16 cellular contexts compared by ENCODE assay signal in the genomic region with DNA sequence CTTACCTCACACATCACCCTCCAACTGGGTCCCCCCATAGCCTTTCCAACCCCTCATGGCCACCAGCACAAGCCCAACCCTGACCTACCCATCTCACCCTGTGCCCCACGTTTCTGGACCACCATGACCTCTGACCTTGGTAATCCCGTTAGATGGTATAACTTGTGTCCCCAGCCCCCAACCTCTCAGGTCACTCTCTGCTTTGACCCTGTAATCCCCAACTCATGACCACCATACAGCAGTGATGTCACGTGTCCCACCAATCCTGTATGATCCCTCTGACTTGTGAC. TPM values are rescaled to one million over a fixed set of nuclear protein-coding genes. Genes with fewer than 3 reads are reported as not detected.
DNase-seq lines count a peak whose midpoint lies in the region; ATAC-seq, FAIRE-seq and TF ChIP-seq lines count a peak whose summit lies in the region.
"Had no signal": no experiment of that assay in that cellular context is flagged by ENCODE, and none has a peak within 500 bp of the region (broad histone marks: within the 10 kb centered on the region; RNA-seq: fewer than 3 reads in every experiment).

No MANE protein-coding gene starts in this region.

- H3K27ac ChIP-seq in HepG2 (ENCODE audit: extremely low read length, insufficient read depth, low read length): no peak overlapping the region
- H3K27ac ChIP-seq in right lobe of liver: no peak overlapping the region
- no peak overlapping the region for H3K27ac ChIP-seq in neuronal stem cell (replicated peaks; ENCODE audit: low read length)
- H3K27ac ChIP-seq: BLaER1, HL-60 had no signal

- no TSS peak for BruUV-seq in HepG2 (replicated peaks; lab: Mats Ljungman, UMichigan)

- no peak for TF ChIP-seq CTCF in HepG2 (CRISPR knock-in tag; IDR thresholded peaks at IDR 0.05)
- no peak for TF ChIP-seq CTCF in right lobe of liver (IDR thresholded peaks at IDR 0.05)
- TF ChIP-seq CTCF in omental fat pad (IDR thresholded peaks at IDR 0.05): no peak

- no peaks in the 10 kb centered on the region for H3K79me2 ChIP-seq in HepG2 (ENCODE audit: insufficient read depth, low read length)

- no peak overlapping the region for H3K4ac ChIP-seq in neuronal stem cell (ENCODE audit: low read length)

- H3K4me3 Mint-ChIP-seq in central memory CD8-positive, alpha-beta T cell: no peak overlapping the region
- H3K4me3 Mint-ChIP-seq: CD8-positive, alpha-beta memory T cell had no signal

- H3K27me3 Mint-ChIP-seq in central memory CD8-positive, alpha-beta T cell: peaks cover 16% of the 10 kb centered on the region

- H3K4me1 ChIP-seq in HepG2 (ENCODE audit: insufficient read depth, low read length): peaks cover 7% of the 10 kb centered on the region; the same call in 1 of the 2 replicates
- no peaks in the 10 kb centered on the region for H3K4me1 ChIP-seq in right lobe of liver
- H3K4me1 ChIP-seq in neuronal stem cell (ENCODE audit: control insufficient read depth in 2 of 2, insufficient read depth in 1 of 2, low read depth in 1 of 2, low read length in 2 of 2): peaks cover 0 to 6% of the 10 kb centered on the region in 2 donors
- H3K4me1 ChIP-seq: BLaER1 had no signal

- H3K36me3 Mint-ChIP-seq in central memory CD8-positive, alpha-beta T cell (ENCODE audit: insufficient read depth): peaks cover 5% of the 10 kb centered on the region

- H2BK12ac ChIP-seq in neuronal stem cell (ENCODE audit: low read length): no peak overlapping the region

- in situ Hi-C loops in HepG2 (cut with HindIII; ENCODE audit: extremely low pct_ligation_motif_present, low pct_unique_long_range_greater_than_20kb): loop anchor here (10.0 kb wide), 1 partner anchor 144 kb away; no protein-coding TSS in a partner anchor

- no peaks in the 10 kb centered on the region for H4K20me1 ChIP-seq in HepG2 (ENCODE audit: insufficient read depth, low read length)
- H4K20me1 ChIP-seq: BLaER1 had no signal

- H4K91ac ChIP-seq in neuronal stem cell (ENCODE audit: low read depth, low read length, poor library complexity): no peak overlapping the region

- no peaks in the 10 kb centered on the region for H3K79me1 ChIP-seq in neuronal stem cell (ENCODE audit: low read depth, low read length)

- H3K9me3 Mint-ChIP-seq in central memory CD8-positive, alpha-beta T cell: no peaks in the 10 kb centered on the region
- H3K9me3 Mint-ChIP-seq: CD8-positive, alpha-beta memory T cell had no signal

- DNase-seq in HepG2 (ENCODE audit: low spot score) (no peak), right lobe of liver (no peak), neuronal stem cell (ENCODE audit: low spot score) (no peak), T-helper 9 cell (no peak), islet precursor cell (no peak), omental fat pad (ENCODE audit: low spot score) (no peak)
- DNase-seq in central memory CD8-positive, alpha-beta T cell (ENCODE audit: low spot score in 2 of 2): no peak
- DNase-seq: AML-193; CD8-positive, alpha-beta memory T cell; DMS53 had no signal

- H3K36me3 ChIP-seq in HepG2 (replicated peaks in 1 of 2; ENCODE audit: control insufficient read depth in 1 of 2, insufficient read depth in 2 of 2, low read length in 2 of 2) (peaks cover 13 to 33% of the 10 kb centered on the region in 2 experiments; a peak in 4 of 5 replicates), right lobe of liver (peaks cover 0 to 6% (median 0%) of the 10 kb centered on the region in 4 donors), neuronal stem cell (replicated peaks in 1 of 2; ENCODE audit: control insufficient read depth in 2 of 2, insufficient read depth in 2 of 2, low read length in 2 of 2) (peaks cover 21 to 47% of the 10 kb centered on the region in 2 donors)

- 76% methylated on average over 3 of the region's 3 CpGs for WGBS in HepG2 (ENCODE audit: low lambda C conversion rate)
- WGBS in right lobe of liver (ENCODE audit: insufficient coverage, low coverage, low lambda C conversion rate, missing lambda C conversion rate): 34% methylated on average over 3 of the region's 3 CpGs
- no CpG with 5 or more reads among the region's 3 CpGs for WGBS in neuronal stem cell (ENCODE audit: extremely low coverage in 2 of 2, insufficient read length in 2 of 2, insufficient replicate concordance in 1 of 2), 2 donors

- no peak overlapping the region for H3K4me2 ChIP-seq in HepG2 (ENCODE audit: low read depth, low read length)
- no peak overlapping the region for H3K4me2 ChIP-seq in neuronal stem cell (ENCODE audit: insufficient read depth, low read length, poor library complexity, severe bottlenecking)
- H3K4me2 ChIP-seq: BLaER1 had no signal

- H3K27ac Mint-ChIP-seq in central memory CD8-positive, alpha-beta T cell (ENCODE audit: low read depth): peak overlapping the region; percentile 1

- POLR2A ChIA-PET in HepG2 (lab: Yijun Ruan, JAX): no interaction called here

- H3K9me3 ChIP-seq in HepG2 (ENCODE audit: low read length) (no peaks in the 10 kb centered on the region), right lobe of liver (no peaks in the 10 kb centered on the region), neuronal stem cell (replicated peaks in 1 of 2; ENCODE audit: control insufficient read depth in 2 of 2, insufficient read depth in 1 of 2, low read depth in 1 of 2, low read length in 2 of 2) (no peaks in the 10 kb centered on the region)
- H3K9me3 ChIP-seq: BLaER1 had no signal

- H2AFZ ChIP-seq in HepG2 (ENCODE audit: low read length): no peak overlapping the region
- H2AFZ ChIP-seq in neuronal stem cell (ENCODE audit: low read length): no peak overlapping the region

- no peak overlapping the region for H2BK5ac ChIP-seq in neuronal stem cell (ENCODE audit: low read length)

- H3K27me3 ChIP-seq in HepG2 (ENCODE audit: control insufficient read depth in 1 of 2, insufficient read depth in 2 of 2, low read length in 2 of 2) (peaks cover 3 to 30% of the 10 kb centered on the region in 2 experiments), right lobe of liver (no peaks in the 10 kb centered on the region), neuronal stem cell (ENCODE audit: control insufficient read depth in 3 of 3, insufficient read depth in 3 of 3, low read depth in 1 of 3, low read length in 3 of 3) (peaks cover 0 to 23% (median 2%) of the 10 kb centered on the region in 3 experiments)

- TF ChIP-seq EP300 in HepG2 (IDR thresholded peaks at IDR 0.05; ENCODE audit: low read depth in 2 of 2, low read length in 2 of 2) (no peak), HepG2 (CRISPR knock-in tag; IDR thresholded peaks at IDR 0.05; ENCODE audit: borderline replicate concordance) (no peak)

- no peak overlapping the region for H4K8ac ChIP-seq in neuronal stem cell (ENCODE audit: low read depth, low read length)

- no peaks in the 10 kb centered on the region for H3K4me1 Mint-ChIP-seq in central memory CD8-positive, alpha-beta T cell
- H3K4me1 Mint-ChIP-seq: CD8-positive, alpha-beta memory T cell had no signal

- no peak overlapping the region for H3K14ac ChIP-seq in neuronal stem cell (ENCODE audit: low read length)

- peak overlapping the region; percentile 48 for H3K23ac ChIP-seq in neuronal stem cell (ENCODE audit: low read depth, low read length, poor library complexity)

- H2BK120ac ChIP-seq in neuronal stem cell (ENCODE audit: low read depth, low read length): no peak overlapping the region

- no peak for FAIRE-seq in HepG2 (lab: Jason Lieb, UNC)
- FAIRE-seq: GM18507, H54 had no signal

- no peak overlapping the region for H2BK15ac ChIP-seq in neuronal stem cell (ENCODE audit: low read length)

- TF ChIP-seq POLR2A in HepG2 (IDR thresholded peaks at IDR 0.05; ENCODE audit: insufficient read depth in 1 of 2, low read depth in 2 of 2, low read length in 2 of 2) (no peak), right lobe of liver (IDR thresholded peaks at IDR 0.05) (no peak)

- CTCF ChIA-PET in HepG2 (lab: Yijun Ruan, JAX; ENCODE audit: low intra/inter-chr PET ratio, low total read pairs): no interaction called here

- H3K9ac ChIP-seq in HepG2 (ENCODE audit: insufficient read depth, low read depth, low read length) (no peak overlapping the region), neuronal stem cell (ENCODE audit: low read depth, low read length, poor library complexity) (no peak overlapping the region)
- H3K9ac ChIP-seq: BLaER1 had no signal

- ATAC-seq in HepG2: no peak
- ATAC-seq in right lobe of liver: no peak
- no peak for ATAC-seq in central memory CD8-positive, alpha-beta T cell (replicated peaks; ENCODE audit: extremely low read depth, poor library complexity, severe bottlenecking)
- ATAC-seq in omental fat pad (ENCODE audit: low FRiP score): no peak
- ATAC-seq: HCT116 had no signal

- intact Hi-C loops in HepG2 (cut with micrococcal nuclease; ENCODE audit: unreplicated experiment) (no loop called here), right lobe of liver (cut with DNase I) (loop anchor here in 1 of 2 donors (10.0 kb wide), 1 partner anchor 194 kb away; no protein-coding TSS in a partner anchor)

- no peak overlapping the region for H2AK5ac ChIP-seq in neuronal stem cell (ENCODE audit: low read depth, low read length)

- no peak for TF ChIP-seq RAD21 in HepG2 (CRISPR knock-in tag; IDR thresholded peaks at IDR 0.05)

- peak overlapping the region; percentile 53 for H3K18ac ChIP-seq in neuronal stem cell (ENCODE audit: low read length)

- H3K4me3 ChIP-seq in HepG2 (replicated peaks in 1 of 3; ENCODE audit: insufficient read depth in 1 of 3, low read depth in 2 of 3, low read length in 3 of 3): no peak overlapping the region
- no peak overlapping the region for H3K4me3 ChIP-seq in right lobe of liver
- peak overlapping the region in 1 of 2 donors; percentile 40 for H3K4me3 ChIP-seq in neuronal stem cell (ENCODE audit: low read length in 2 of 2)
- H3K4me3 ChIP-seq: BLaER1 had no signal

RNA-seq across cellular contexts. Expression of gene KLC3, which starts 8.5 kb away (rescaled TPM):
- total RNA-seq in HepG2 (2016; rRNA removed; fragmentation: Illumina TruSeq; extraction: Trizol): not detected in 2 replicates
- not detected in 2 replicates for total RNA-seq in HepG2 (2016; cell fraction: cytosol; rRNA removed; fragmentation: Illumina TruSeq; extraction: Trizol; ENCODE audit: low read depth)
- not detected in 2 replicates for total RNA-seq in HepG2 (2016; cell fraction: insoluble cytoplasmic fraction; rRNA removed; fragmentation: Illumina TruSeq; extraction: Trizol)
- not detected in 2 replicates for total RNA-seq in HepG2 (2016; cell fraction: membrane; rRNA removed; fragmentation: Illumina TruSeq; extraction: Trizol)
- total RNA-seq in HepG2 (2016; cell fraction: nucleus; rRNA removed; fragmentation: Illumina TruSeq; extraction: Trizol): not detected in 2 replicates
- polyA plus RNA-seq in HepG2 (2011; rRNA removed): 0.13 and 0.26 TPM in 2 replicates
- 0.09 and 0.20 TPM in 2 replicates for polyA plus RNA-seq in HepG2 (2011; cell fraction: cytosol; rRNA removed)
- polyA plus RNA-seq in HepG2 (2011; cell fraction: nucleus; rRNA removed): 0.37 and 0.40 TPM in 2 replicates
- polyA plus RNA-seq in HepG2 (2012): 0.15 TPM in 1 of 2 replicates, not detected in the other
- polyA plus RNA-seq in HepG2 (2016; cell fraction: cytosol; fragmentation: Illumina TruSeq; extraction: Trizol; ENCODE audit: low read depth): not detected in 2 replicates
- polyA plus RNA-seq in HepG2 (2016; cell fraction: insoluble cytoplasmic fraction; fragmentation: Illumina TruSeq; extraction: Trizol; ENCODE audit: low read depth): not detected in 2 replicates
- not detected in 2 replicates for polyA plus RNA-seq in HepG2 (2016; cell fraction: membrane; fragmentation: Illumina TruSeq; extraction: Trizol; ENCODE audit: low read depth)
- not detected in 2 replicates for polyA plus RNA-seq in HepG2 (2016; cell fraction: nucleus; fragmentation: Illumina TruSeq; extraction: Trizol; ENCODE audit: insufficient read depth, low read depth)
- 0.46 TPM in 1 of 2 replicates, not detected in the other for polyA minus RNA-seq in HepG2 (2011; rRNA and poly(A)+ RNA removed; ENCODE audit: low replicate concordance)
- polyA minus RNA-seq in HepG2 (2011; cell fraction: cytosol; rRNA and poly(A)+ RNA removed): not detected in 2 replicates
- not detected in 2 replicates for polyA minus RNA-seq in HepG2 (2011; cell fraction: nucleus; rRNA and poly(A)+ RNA removed)
- total RNA-seq in right lobe of liver: under 1 TPM in 2 of 6 experiments, not detected in 4; 0.22 to 0.26 TPM
- polyA plus RNA-seq in neuronal stem cell (2013, experiment 1 of 2): 0.11 TPM
- 0.11 TPM for polyA plus RNA-seq in neuronal stem cell (2013, experiment 2 of 2)
- total RNA-seq in omental fat pad: 1 to 10 TPM in 1 of 4 donors, under 1 TPM in 1, not detected in 2; 0.36 to 2.0 TPM
- total RNA-seq: CD8-positive, alpha-beta memory T cell had no signal
- polyA plus RNA-seq: CD8-positive, alpha-beta memory T cell had no signal

RNA-seq across cellular contexts. Expression of gene ERCC2, which starts 21.3 kb away (rescaled TPM):
- total RNA-seq in HepG2 (2016; rRNA removed; fragmentation: Illumina TruSeq; extraction: Trizol) (20.5 and 25.4 TPM in 2 replicates), right lobe of liver (10 to 100 TPM in 5 of 6 experiments, 1 to 10 TPM in 1; 9.8 to 13.7 (median 11.3) TPM), omental fat pad (10 to 100 TPM in 1 of 4 donors, 1 to 10 TPM in 3; 7.1 to 11.2 (median 8.4) TPM)
- total RNA-seq in HepG2 (2016; cell fraction: cytosol; rRNA removed; fragmentation: Illumina TruSeq; extraction: Trizol; ENCODE audit: low read depth): 4.8 and 6.0 TPM in 2 replicates
- total RNA-seq in HepG2 (2016; cell fraction: insoluble cytoplasmic fraction; rRNA removed; fragmentation: Illumina TruSeq; extraction: Trizol): 17.4 and 24.0 TPM in 2 replicates
- total RNA-seq in HepG2 (2016; cell fraction: membrane; rRNA removed; fragmentation: Illumina TruSeq; extraction: Trizol): 10.7 and 11.8 TPM in 2 replicates
- 18.4 and 26.1 TPM in 2 replicates for total RNA-seq in HepG2 (2016; cell fraction: nucleus; rRNA removed; fragmentation: Illumina TruSeq; extraction: Trizol)
- polyA plus RNA-seq in HepG2 (2011; rRNA removed): 49.2 and 63.4 TPM in 2 replicates
- 18.2 and 21.9 TPM in 2 replicates for polyA plus RNA-seq in HepG2 (2011; cell fraction: cytosol; rRNA removed)
- polyA plus RNA-seq in HepG2 (2011; cell fraction: nucleus; rRNA removed): 186 and 287 TPM in 2 replicates
- 34.7 and 38.8 TPM in 2 replicates for polyA plus RNA-seq in HepG2 (2012)
- polyA plus RNA-seq in HepG2 (2016; cell fraction: cytosol; fragmentation: Illumina TruSeq; extraction: Trizol; ENCODE audit: low read depth): 6.0 and 6.6 TPM in 2 replicates
- 21.0 and 26.5 TPM in 2 replicates for polyA plus RNA-seq in HepG2 (2016; cell fraction: insoluble cytoplasmic fraction; fragmentation: Illumina TruSeq; extraction: Trizol; ENCODE audit: low read depth)
- 12.1 and 13.4 TPM in 2 replicates for polyA plus RNA-seq in HepG2 (2016; cell fraction: membrane; fragmentation: Illumina TruSeq; extraction: Trizol; ENCODE audit: low read depth)
- 89.8 and 93.0 TPM in 2 replicates for polyA plus RNA-seq in HepG2 (2016; cell fraction: nucleus; fragmentation: Illumina TruSeq; extraction: Trizol; ENCODE audit: insufficient read depth, low read depth)
- 22.0 and 75.7 TPM in 2 replicates for polyA minus RNA-seq in HepG2 (2011; rRNA and poly(A)+ RNA removed; ENCODE audit: low replicate concordance)
- 19.7 and 20.4 TPM in 2 replicates for polyA minus RNA-seq in HepG2 (2011; cell fraction: cytosol; rRNA and poly(A)+ RNA removed)
- polyA minus RNA-seq in HepG2 (2011; cell fraction: nucleus; rRNA and poly(A)+ RNA removed): 28.0 and 29.0 TPM in 2 replicates
- 68.8 TPM for polyA plus RNA-seq in neuronal stem cell (2013, experiment 1 of 2)
- 73.1 TPM for polyA plus RNA-seq in neuronal stem cell (2013, experiment 2 of 2)

RNA-seq across cellular contexts. Expression of gene CKM, which starts 26.4 kb away (rescaled TPM):
- total RNA-seq in HepG2 (2016; rRNA removed; fragmentation: Illumina TruSeq; extraction: Trizol) (0.27 and 0.80 TPM in 2 replicates), right lobe of liver (10 to 100 TPM in 1 of 6 experiments, 1 to 10 TPM in 2, under 1 TPM in 2, not detected in 1; 0.42 to 25.6 (median 1.1) TPM), omental fat pad (not detected)
- total RNA-seq in HepG2 (2016; cell fraction: cytosol; rRNA removed; fragmentation: Illumina TruSeq; extraction: Trizol; ENCODE audit: low read depth): 0.30 TPM in 1 of 2 replicates, not detected in the other
- total RNA-seq in HepG2 (2016; cell fraction: insoluble cytoplasmic fraction; rRNA removed; fragmentation: Illumina TruSeq; extraction: Trizol): 0.25 and 0.58 TPM in 2 replicates
- 0.28 TPM in 2 replicates for total RNA-seq in HepG2 (2016; cell fraction: membrane; rRNA removed; fragmentation: Illumina TruSeq; extraction: Trizol)
- not detected in 2 replicates for total RNA-seq in HepG2 (2016; cell fraction: nucleus; rRNA removed; fragmentation: Illumina TruSeq; extraction: Trizol)
- 0.54 and 0.59 TPM in 2 replicates for polyA plus RNA-seq in HepG2 (2011; rRNA removed)
- polyA plus RNA-seq in HepG2 (2011; cell fraction: cytosol; rRNA removed): 0.85 and 1.2 TPM in 2 replicates
- polyA plus RNA-seq in HepG2 (2011; cell fraction: nucleus; rRNA removed): 0.69 and 0.71 TPM in 2 replicates
- polyA plus RNA-seq in HepG2 (2012): 1.1 and 1.2 TPM in 2 replicates
- 0.33 TPM in 2 replicates for polyA plus RNA-seq in HepG2 (2016; cell fraction: cytosol; fragmentation: Illumina TruSeq; extraction: Trizol; ENCODE audit: low read depth)
- polyA plus RNA-seq in HepG2 (2016; cell fraction: insoluble cytoplasmic fraction; fragmentation: Illumina TruSeq; extraction: Trizol; ENCODE audit: low read depth): 0.42 and 0.59 TPM in 2 replicates
- 0.19 and 0.22 TPM in 2 replicates for polyA plus RNA-seq in HepG2 (2016; cell fraction: membrane; fragmentation: Illumina TruSeq; extraction: Trizol; ENCODE audit: low read depth)
- polyA plus RNA-seq in HepG2 (2016; cell fraction: nucleus; fragmentation: Illumina TruSeq; extraction: Trizol; ENCODE audit: insufficient read depth, low read depth): 0.38 and 0.65 TPM in 2 replicates
- polyA minus RNA-seq in HepG2 (2011; rRNA and poly(A)+ RNA removed; ENCODE audit: low replicate concordance): 0.16 TPM in 1 of 2 replicates, not detected in the other
- polyA minus RNA-seq in HepG2 (2011; cell fraction: cytosol; rRNA and poly(A)+ RNA removed): 0.49 TPM in 1 of 2 replicates, not detected in the other
- polyA minus RNA-seq in HepG2 (2011; cell fraction: nucleus; rRNA and poly(A)+ RNA removed): 0.26 TPM in 1 of 2 replicates, not detected in the other
- not detected for polyA plus RNA-seq in neuronal stem cell (2013, experiment 1 of 2)
- not detected for polyA plus RNA-seq in neuronal stem cell (2013, experiment 2 of 2)
- total RNA-seq: A673; CD8-positive, alpha-beta memory T cell had no signal

RNA-seq across cellular contexts. Expression of gene PPP1R13L, which starts 55.8 kb away (rescaled TPM):
- 1.3 and 1.6 TPM in 2 replicates for total RNA-seq in HepG2 (2016; rRNA removed; fragmentation: Illumina TruSeq; extraction: Trizol)
- total RNA-seq in HepG2 (2016; cell fraction: cytosol; rRNA removed; fragmentation: Illumina TruSeq; extraction: Trizol; ENCODE audit: low read depth): 1.1 TPM in 2 replicates
- total RNA-seq in HepG2 (2016; cell fraction: insoluble cytoplasmic fraction; rRNA removed; fragmentation: Illumina TruSeq; extraction: Trizol): 1.5 and 1.9 TPM in 2 replicates
- total RNA-seq in HepG2 (2016; cell fraction: membrane; rRNA removed; fragmentation: Illumina TruSeq; extraction: Trizol): 2.2 and 2.4 TPM in 2 replicates
- 3.1 and 3.3 TPM in 2 replicates for total RNA-seq in HepG2 (2016; cell fraction: nucleus; rRNA removed; fragmentation: Illumina TruSeq; extraction: Trizol)
- 6.6 and 8.8 TPM in 2 replicates for polyA plus RNA-seq in HepG2 (2011; rRNA removed)
- polyA plus RNA-seq in HepG2 (2011; cell fraction: cytosol; rRNA removed): 3.8 and 5.5 TPM in 2 replicates
- polyA plus RNA-seq in HepG2 (2011; cell fraction: nucleus; rRNA removed): 38.9 and 47.2 TPM in 2 replicates
- polyA plus RNA-seq in HepG2 (2012): 18.0 and 19.6 TPM in 2 replicates
- 0.78 and 1.1 TPM in 2 replicates for polyA plus RNA-seq in HepG2 (2016; cell fraction: cytosol; fragmentation: Illumina TruSeq; extraction: Trizol; ENCODE audit: low read depth)
- 3.8 and 3.9 TPM in 2 replicates for polyA plus RNA-seq in HepG2 (2016; cell fraction: insoluble cytoplasmic fraction; fragmentation: Illumina TruSeq; extraction: Trizol; ENCODE audit: low read depth)
- polyA plus RNA-seq in HepG2 (2016; cell fraction: membrane; fragmentation: Illumina TruSeq; extraction: Trizol; ENCODE audit: low read depth): 1.6 and 1.9 TPM in 2 replicates
- polyA plus RNA-seq in HepG2 (2016; cell fraction: nucleus; fragmentation: Illumina TruSeq; extraction: Trizol; ENCODE audit: insufficient read depth, low read depth): 8.3 and 10.5 TPM in 2 replicates
- 6.9 and 17.3 TPM in 2 replicates for polyA minus RNA-seq in HepG2 (2011; rRNA and poly(A)+ RNA removed; ENCODE audit: low replicate concordance)
- 13.4 and 14.9 TPM in 2 replicates for polyA minus RNA-seq in HepG2 (2011; cell fraction: cytosol; rRNA and poly(A)+ RNA removed)
- polyA minus RNA-seq in HepG2 (2011; cell fraction: nucleus; rRNA and poly(A)+ RNA removed): 8.0 and 9.2 TPM in 2 replicates
- total RNA-seq in right lobe of liver: 10 to 100 TPM in 4 of 6 experiments, 1 to 10 TPM in 2; 6.9 to 22.9 (median 14.6) TPM
- 11.0 TPM for polyA plus RNA-seq in neuronal stem cell (2013, experiment 1 of 2)
- 9.8 TPM for polyA plus RNA-seq in neuronal stem cell (2013, experiment 2 of 2)
- total RNA-seq in omental fat pad: 10 to 100 TPM; 13.7 to 20.0 (median 15.6) TPM

RNA-seq across cellular contexts. Expression of gene POLR1G, which starts 57.4 kb away (rescaled TPM):
- total RNA-seq in HepG2 (2016; rRNA removed; fragmentation: Illumina TruSeq; extraction: Trizol) (20.8 and 23.3 TPM in 2 replicates), right lobe of liver (1 to 10 TPM; 1.3 to 4.5 (median 3.2) TPM), omental fat pad (10 to 100 TPM in 1 of 4 donors, 1 to 10 TPM in 3; 5.2 to 29.8 (median 6.3) TPM)
- 2.6 TPM in 2 replicates for total RNA-seq in HepG2 (2016; cell fraction: cytosol; rRNA removed; fragmentation: Illumina TruSeq; extraction: Trizol; ENCODE audit: low read depth)
- 19.8 and 20.1 TPM in 2 replicates for total RNA-seq in HepG2 (2016; cell fraction: insoluble cytoplasmic fraction; rRNA removed; fragmentation: Illumina TruSeq; extraction: Trizol)
- total RNA-seq in HepG2 (2016; cell fraction: membrane; rRNA removed; fragmentation: Illumina TruSeq; extraction: Trizol): 7.7 and 8.2 TPM in 2 replicates
- 9.2 and 11.6 TPM in 2 replicates for total RNA-seq in HepG2 (2016; cell fraction: nucleus; rRNA removed; fragmentation: Illumina TruSeq; extraction: Trizol)
- 3.5 and 4.3 TPM in 2 replicates for polyA plus RNA-seq in HepG2 (2011; rRNA removed)
- polyA plus RNA-seq in HepG2 (2011; cell fraction: cytosol; rRNA removed): 2.5 and 3.4 TPM in 2 replicates
- 2.3 and 2.6 TPM in 2 replicates for polyA plus RNA-seq in HepG2 (2011; cell fraction: nucleus; rRNA removed)
- polyA plus RNA-seq in HepG2 (2012): 3.3 and 3.7 TPM in 2 replicates
- 1.6 and 1.7 TPM in 2 replicates for polyA plus RNA-seq in HepG2 (2016; cell fraction: cytosol; fragmentation: Illumina TruSeq; extraction: Trizol; ENCODE audit: low read depth)
- 21.9 and 22.7 TPM in 2 replicates for polyA plus RNA-seq in HepG2 (2016; cell fraction: insoluble cytoplasmic fraction; fragmentation: Illumina TruSeq; extraction: Trizol; ENCODE audit: low read depth)
- 5.1 and 5.5 TPM in 2 replicates for polyA plus RNA-seq in HepG2 (2016; cell fraction: membrane; fragmentation: Illumina TruSeq; extraction: Trizol; ENCODE audit: low read depth)
- polyA plus RNA-seq in HepG2 (2016; cell fraction: nucleus; fragmentation: Illumina TruSeq; extraction: Trizol; ENCODE audit: insufficient read depth, low read depth): 16.0 and 16.6 TPM in 2 replicates
- 4.8 and 9.0 TPM in 2 replicates for polyA minus RNA-seq in HepG2 (2011; rRNA and poly(A)+ RNA removed; ENCODE audit: low replicate concordance)
- polyA minus RNA-seq in HepG2 (2011; cell fraction: cytosol; rRNA and poly(A)+ RNA removed): 4.7 and 6.7 TPM in 2 replicates
- polyA minus RNA-seq in HepG2 (2011; cell fraction: nucleus; rRNA and poly(A)+ RNA removed): 1.7 and 1.9 TPM in 2 replicates
- polyA plus RNA-seq in neuronal stem cell (2013, experiment 1 of 2): 6.4 TPM
- polyA plus RNA-seq in neuronal stem cell (2013, experiment 2 of 2): 6.4 TPM
